Comparison of ENCODE assay signal across 8 cellular contexts in the genomic region with DNA sequence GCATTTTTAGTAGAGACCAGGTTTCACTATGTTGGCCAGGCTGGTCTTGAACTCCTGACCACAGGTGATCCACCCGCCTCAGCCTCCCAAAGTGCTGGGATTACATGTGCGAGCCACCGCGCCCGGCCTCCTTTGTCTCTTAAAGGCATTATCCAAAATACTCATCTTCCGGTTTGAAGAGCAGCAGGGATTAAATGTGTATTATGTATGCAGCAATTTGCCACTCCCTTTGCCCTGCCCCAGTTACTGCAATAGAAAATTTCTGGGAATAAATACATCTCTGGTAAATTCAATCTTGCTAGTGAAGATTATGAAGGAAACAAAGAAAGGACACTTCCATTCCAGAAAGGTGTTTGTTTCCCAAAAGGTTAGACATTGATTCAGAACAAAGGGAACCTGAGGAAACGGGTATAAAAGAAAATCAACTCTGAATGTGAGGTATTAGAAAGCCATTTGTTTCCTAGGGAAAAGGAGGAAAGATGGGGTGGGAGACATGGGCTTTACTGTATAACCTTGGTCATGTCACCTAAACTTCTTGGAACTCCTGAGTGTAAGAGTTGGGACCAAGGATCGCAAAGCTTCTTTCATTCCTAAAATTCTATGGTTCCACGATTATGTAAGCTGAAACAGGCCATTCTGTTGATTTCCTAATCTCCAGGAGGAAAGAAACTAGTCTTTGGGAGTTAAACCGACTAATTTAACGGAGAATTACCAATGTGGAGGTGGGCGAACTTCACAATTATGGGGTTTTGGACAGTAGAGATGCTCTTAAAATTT. TPM values are rescaled to one million over a fixed set of nuclear protein-coding genes. Genes with fewer than 3 reads are reported as not detected.
A peak's percentile ranks its signal among the peaks of the same experiment; 100 is the strongest.
DNase-seq lines count a peak whose midpoint lies in the region; ATAC-seq and TF ChIP-seq lines count a peak whose summit lies in the region.

No MANE protein-coding gene starts in this region.

- H3K4me3 ChIP-seq in smooth muscle cell: peak overlapping the region; percentile 98

- H3K27ac Mint-ChIP-seq in activated T-cell treated with anti-CD3 and anti-CD28 coated beads, Interleukin-2, amount 50 U/mL, for 72 hours: peak overlapping the region; percentile 99
- peak overlapping the region; percentile 98 for H3K27ac Mint-ChIP-seq in glutamatergic neuron (ENCODE audit: unreplicated experiment)

- H3K9ac ChIP-seq in smooth muscle cell (ENCODE audit: low read depth): peak overlapping the region; percentile 82

- no peaks in the 10 kb centered on the region for H3K36me3 ChIP-seq in smooth muscle cell (ENCODE audit: low read depth)

- peak overlapping the region; percentile 87 for H3K4me2 ChIP-seq in smooth muscle cell

- 45% methylated on average over 12 of the region's 12 CpGs for WGBS in smooth muscle cell (ENCODE audit: low lambda C conversion rate)

- peaks cover 28% of the 10 kb centered on the region for H3K79me2 ChIP-seq in smooth muscle cell (ENCODE audit: low read depth)

- no peaks in the 10 kb centered on the region for H3K9me3 Mint-ChIP-seq in activated T-cell treated with anti-CD3 and anti-CD28 coated beads, Interleukin-2, amount 50 U/mL, for 72 hours
- peaks cover 13% of the 10 kb centered on the region for H3K9me3 Mint-ChIP-seq in glutamatergic neuron (ENCODE audit: unreplicated experiment)

- peaks cover 27% of the 10 kb centered on the region for H4K20me1 ChIP-seq in smooth muscle cell (ENCODE audit: low read depth)

- H3F3A ChIP-seq in smooth muscle cell (ENCODE audit: low read depth): no peaks in the 10 kb centered on the region

- peak overlapping the region; percentile 93 to 99 for H3K4me3 Mint-ChIP-seq in activated T-cell treated with anti-CD3 and anti-CD28 coated beads, Interleukin-2, amount 50 U/mL, for 72 hours
- peak overlapping the region; percentile 91 for H3K4me3 Mint-ChIP-seq in glutamatergic neuron (ENCODE audit: unreplicated experiment)

- no peaks in the 10 kb centered on the region for H3K27me3 Mint-ChIP-seq in activated T-cell treated with anti-CD3 and anti-CD28 coated beads, Interleukin-2, amount 50 U/mL, for 72 hours (ENCODE audit: low read depth)
- peaks cover 13% of the 10 kb centered on the region for H3K27me3 Mint-ChIP-seq in glutamatergic neuron (ENCODE audit: unreplicated experiment)

- H3K27me3 ChIP-seq in smooth muscle cell (ENCODE audit: low read depth): no peaks in the 10 kb centered on the region

- peak overlapping the region; percentile 96 for H2AFZ ChIP-seq in smooth muscle cell (ENCODE audit: low read depth)

- peaks cover 4 to 6% of the 10 kb centered on the region in 2 donors for H3K36me3 Mint-ChIP-seq in activated T-cell treated with anti-CD3 and anti-CD28 coated beads, Interleukin-2, amount 50 U/mL, for 72 hours (ENCODE audit: insufficient read depth in 2 of 2)
- no peaks in the 10 kb centered on the region for H3K36me3 Mint-ChIP-seq in glutamatergic neuron (ENCODE audit: unreplicated experiment)

- peak overlapping the region; percentile 99 for H3K27ac ChIP-seq in VCaP
- H3K27ac ChIP-seq in smooth muscle cell (ENCODE audit: low read depth): peak overlapping the region; percentile 79

- H3K4me1 Mint-ChIP-seq in activated T-cell treated with anti-CD3 and anti-CD28 coated beads, Interleukin-2, amount 50 U/mL, for 72 hours (ENCODE audit: low read depth): peaks cover 32% of the 10 kb centered on the region
- peaks cover 5% of the 10 kb centered on the region for H3K4me1 Mint-ChIP-seq in glutamatergic neuron (ENCODE audit: low read depth, unreplicated experiment)

- peaks cover 23% of the 10 kb centered on the region for H3K4me1 ChIP-seq in smooth muscle cell (ENCODE audit: low read depth)

- no peaks in the 10 kb centered on the region for H3K9me3 ChIP-seq in smooth muscle cell (replicated peaks; ENCODE audit: low read depth)

- no peak for DNase-seq in activated T-cell treated with anti-CD3 and anti-CD28 coated beads, Interleukin-2, amount 50 U/mL, for 72 hours
- DNase-seq in activated T-cell treated with anti-CD3 and anti-CD28 coated beads for 4 hours: no peak
- DNase-seq in glutamatergic neuron: no peak
- no peak for DNase-seq in smooth muscle cell (lab: John Stamatoyannopoulos, UW; ENCODE audit: unreplicated experiment)
- no peak for DNase-seq in NCI-H2029 treated with DMSO at 0.1 percent for 48 hours (lab: John Stamatoyannopoulos, UW)
- DNase-seq in NCI-H1436 (lab: John Stamatoyannopoulos, UW): no peak

- no peak for ATAC-seq in activated T-cell treated with anti-CD3 and anti-CD28 coated beads, Interleukin-2, amount 50 U/mL, for 72 hours (replicated peaks in 1 of 2)
- no peak for ATAC-seq in GM19467 (IDR thresholded peaks at IDR 0.05; ENCODE audit: unreplicated experiment)

- no peak for TF ChIP-seq CTCF in VCaP (conservative IDR thresholded peaks at IDR 0.05)
- no peak for TF ChIP-seq CTCF in glutamatergic neuron (IDR thresholded peaks at IDR 0.05; ENCODE audit: partially characterized antibody, unreplicated experiment)
- TF ChIP-seq CTCF in smooth muscle cell (IDR thresholded peaks at IDR 0.05; ENCODE audit: borderline replicate concordance, insufficient read depth, poor library complexity, severe bottlenecking): no peak

RNA-seq across cellular contexts. Expression of a gene that starts 1.0 kb away (rescaled TPM):
- total RNA-seq in activated T-cell treated with anti-CD3 and anti-CD28 coated beads, Interleukin-2, amount 50 U/mL, for 72 hours: 10 to 100 TPM; 34.0 to 40.8 TPM
- total RNA-seq in glutamatergic neuron (ENCODE audit: unreplicated experiment) (56.5 TPM), smooth muscle cell (80.0 and 94.0 TPM in 2 replicates)
- 15.3 and 16.4 TPM in 2 replicates for polyA plus RNA-seq in smooth muscle cell
